Comparison of ENCODE assay signal across 1 cellular context in the genomic region with DNA sequence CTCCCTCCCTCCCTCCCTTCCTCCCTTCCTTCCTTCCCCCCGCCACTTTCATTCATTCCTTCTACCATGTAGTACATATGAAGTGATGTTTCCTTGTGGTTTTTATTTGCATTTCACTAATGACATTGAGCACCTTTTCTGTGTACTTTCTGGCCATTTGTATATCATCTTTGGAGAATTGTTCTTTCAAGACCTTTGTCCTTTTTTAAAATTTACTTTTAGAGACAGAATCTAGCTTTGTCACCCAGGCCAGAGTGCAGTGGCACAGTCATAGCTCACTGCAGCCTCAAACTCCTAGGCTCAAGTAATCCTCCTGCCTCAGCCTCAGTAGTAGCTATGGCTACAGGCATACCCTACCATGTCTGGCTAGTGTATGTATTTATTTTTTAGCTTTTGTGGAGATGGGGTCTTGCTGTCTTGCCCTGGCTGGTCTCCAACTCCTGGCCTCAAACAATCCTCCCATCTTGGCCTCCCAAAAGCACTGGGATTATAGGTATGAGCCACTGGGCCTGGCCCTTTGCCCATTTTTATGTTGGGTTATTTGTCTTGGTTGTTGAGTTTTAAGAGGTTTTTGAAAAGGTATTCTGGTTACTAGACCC.
TF ChIP-seq lines count a peak whose summit lies in the region.

No MANE protein-coding gene starts in this region.

TF ChIP-seq in GM12878, 131 proteins besides CTCF, POLR2A, EP300 and RAD21 (continued from another document):
- TF ChIP-seq, protein P1, sequence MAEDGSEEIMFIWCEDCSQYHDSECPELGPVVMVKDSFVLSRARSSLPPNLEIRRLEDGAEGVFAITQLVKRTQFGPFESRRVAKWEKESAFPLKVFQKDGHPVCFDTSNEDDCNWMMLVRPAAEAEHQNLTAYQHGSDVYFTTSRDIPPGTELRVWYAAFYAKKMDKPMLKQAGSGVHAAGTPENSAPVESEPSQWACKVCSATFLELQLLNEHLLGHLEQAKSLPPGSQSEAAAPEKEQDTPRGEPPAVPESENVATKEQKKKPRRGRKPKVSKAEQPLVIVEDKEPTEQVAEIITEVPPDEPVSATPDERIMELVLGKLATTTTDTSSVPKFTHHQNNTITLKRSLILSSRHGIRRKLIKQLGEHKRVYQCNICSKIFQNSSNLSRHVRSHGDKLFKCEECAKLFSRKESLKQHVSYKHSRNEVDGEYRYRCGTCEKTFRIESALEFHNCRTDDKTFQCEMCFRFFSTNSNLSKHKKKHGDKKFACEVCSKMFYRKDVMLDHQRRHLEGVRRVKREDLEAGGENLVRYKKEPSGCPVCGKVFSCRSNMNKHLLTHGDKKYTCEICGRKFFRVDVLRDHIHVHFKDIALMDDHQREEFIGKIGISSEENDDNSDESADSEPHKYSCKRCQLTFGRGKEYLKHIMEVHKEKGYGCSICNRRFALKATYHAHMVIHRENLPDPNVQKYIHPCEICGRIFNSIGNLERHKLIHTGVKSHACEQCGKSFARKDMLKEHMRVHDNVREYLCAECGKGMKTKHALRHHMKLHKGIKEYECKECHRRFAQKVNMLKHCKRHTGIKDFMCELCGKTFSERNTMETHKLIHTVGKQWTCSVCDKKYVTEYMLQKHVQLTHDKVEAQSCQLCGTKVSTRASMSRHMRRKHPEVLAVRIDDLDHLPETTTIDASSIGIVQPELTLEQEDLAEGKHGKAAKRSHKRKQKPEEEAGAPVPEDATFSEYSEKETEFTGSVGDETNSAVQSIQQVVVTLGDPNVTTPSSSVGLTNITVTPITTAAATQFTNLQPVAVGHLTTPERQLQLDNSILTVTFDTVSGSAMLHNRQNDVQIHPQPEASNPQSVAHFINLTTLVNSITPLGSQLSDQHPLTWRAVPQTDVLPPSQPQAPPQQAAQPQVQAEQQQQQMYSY (CRISPR knock-in tag; IDR thresholded peaks at IDR 0.05), result no peak
- no peak for TF ChIP-seq TCF12 (IDR thresholded peaks at IDR 0.05; ENCODE audit: low read depth, low read length)
- TF ChIP-seq HDAC6 (IDR thresholded peaks at IDR 0.05; ENCODE audit: unreplicated experiment), result no peak
- TF ChIP-seq SUZ12 (IDR thresholded peaks at IDR 0.05; ENCODE audit: unreplicated experiment), result no peak
- no peak for TF ChIP-seq CBX5 (IDR thresholded peaks at IDR 0.05; ENCODE audit: low read depth)
- no peak for TF ChIP-seq ZSCAN29 (IDR thresholded peaks at IDR 0.05)
- TF ChIP-seq, protein P2, sequence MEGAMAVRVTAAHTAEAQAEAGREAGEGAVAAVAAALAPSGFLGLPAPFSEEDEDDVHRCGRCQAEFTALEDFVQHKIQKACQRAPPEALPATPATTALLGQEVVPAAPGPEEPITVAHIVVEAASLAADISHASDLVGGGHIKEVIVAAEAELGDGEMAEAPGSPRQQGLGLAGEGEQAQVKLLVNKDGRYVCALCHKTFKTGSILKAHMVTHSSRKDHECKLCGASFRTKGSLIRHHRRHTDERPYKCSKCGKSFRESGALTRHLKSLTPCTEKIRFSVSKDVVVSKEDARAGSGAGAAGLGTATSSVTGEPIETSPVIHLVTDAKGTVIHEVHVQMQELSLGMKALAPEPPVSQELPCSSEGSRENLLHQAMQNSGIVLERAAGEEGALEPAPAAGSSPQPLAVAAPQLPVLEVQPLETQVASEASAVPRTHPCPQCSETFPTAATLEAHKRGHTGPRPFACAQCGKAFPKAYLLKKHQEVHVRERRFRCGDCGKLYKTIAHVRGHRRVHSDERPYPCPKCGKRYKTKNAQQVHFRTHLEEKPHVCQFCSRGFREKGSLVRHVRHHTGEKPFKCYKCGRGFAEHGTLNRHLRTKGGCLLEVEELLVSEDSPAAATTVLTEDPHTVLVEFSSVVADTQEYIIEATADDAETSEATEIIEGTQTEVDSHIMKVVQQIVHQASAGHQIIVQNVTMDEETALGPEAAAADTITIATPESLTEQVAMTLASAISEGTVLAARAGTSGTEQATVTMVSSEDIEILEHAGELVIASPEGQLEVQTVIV (IDR thresholded peaks at IDR 0.05; ENCODE audit: borderline replicate concordance, partially characterized antibody), result no peak
- no peak for TF ChIP-seq CEBPB (IDR thresholded peaks at IDR 0.05; ENCODE audit: borderline replicate concordance in 1 of 2, low read depth in 2 of 2, low read length in 2 of 2)
